In genomic region chrX:2409796-2410195, GRCh38 we compare ENCODE assay signal across 28 cellular contexts.
"Had no signal": no experiment of that assay in that cellular context is flagged by ENCODE, and none has a peak within 500 bp of the region (broad histone marks: within the 10 kb centered on the region; RNA-seq: fewer than 3 reads in every experiment).

No MANE protein-coding gene starts in this region.

- DNase-seq: activated CD4-positive, alpha-beta memory T cell treated with anti-CD3 and anti-CD28 coated beads, Interleukin-2, amount 10 ng/mL, durations not matched to agents 7 days and 5 days; activated CD4-positive, alpha-beta T cell treated with anti-CD3 and anti-CD28 coated beads for 36 hours; activated CD4-positive, alpha-beta T cell treated with anti-CD3 and anti-CD28 coated beads, Interleukin-2, amount 50 U/mL, for 1 hour; activated gamma-delta T cell; activated naive CD4-positive, alpha-beta T cell treated with anti-CD3 and anti-CD28 coated beads for 36 hours; activated T-cell treated with anti-CD3 and anti-CD28 coated beads for 4 hours; activated T-cell treated with anti-CD3 and anti-CD28 coated beads, Interleukin-2, amount 50 U/mL, for 48 hours; amygdala; brain microvascular endothelial cell; MG63; MV-4-11; NCI-H1092 treated with DMSO at 0.1 percent for 48 hours; NCI-H1417 treated with DMSO at 0.1 percent for 48 hours; NCI-H1694; NCI-H2029; NCI-H2107; NCI-H345; NCI-H510A treated with DMSO at 0.1 percent for 48 hours; Right ventricle myocardium superior; SJCRH30; SK-N-SH; T-helper 1 cell had no signal

- H3K4me1 ChIP-seq: Peyer's patch, SJCRH30 had no signal

- H3K4me2 ChIP-seq: SK-N-SH had no signal

- H3K9me3 Mint-ChIP-seq: activated T-helper 17 cell treated with anti-CD3 and anti-CD28 coated beads, Interleukin-2, amount 50 U/mL, for 72 hours had no signal

- H3K27me3 ChIP-seq: brain microvascular endothelial cell, cardiac muscle cell, MG63, Peyer's patch, SJCRH30 had no signal

- H3K27ac Mint-ChIP-seq: activated CD4-positive, alpha-beta memory T cell treated with anti-CD3 and anti-CD28 coated beads, Interleukin-2, amount 10 ng/mL, durations not matched to agents 7 days and 5 days; activated CD4-positive, alpha-beta T cell treated with anti-CD3 and anti-CD28 coated beads for 36 hours; activated naive CD4-positive, alpha-beta T cell treated with anti-CD3 and anti-CD28 coated beads for 36 hours; activated naive CD8-positive, alpha-beta T cell; activated T-helper 17 cell treated with anti-CD3 and anti-CD28 coated beads, Interleukin-2, amount 50 U/mL, for 72 hours had no signal

- H3K9me3 ChIP-seq: SK-N-SH had no signal

- H3K9ac ChIP-seq: SK-N-SH had no signal

- H3K4me1 Mint-ChIP-seq: activated CD4-positive, alpha-beta memory T cell treated with anti-CD3 and anti-CD28 coated beads, Interleukin-2, amount 10 ng/mL, durations not matched to agents 7 days and 5 days; activated CD4-positive, alpha-beta T cell treated with anti-CD3 and anti-CD28 coated beads for 36 hours; activated T-helper 17 cell treated with anti-CD3 and anti-CD28 coated beads, Interleukin-2, amount 50 U/mL, for 72 hours had no signal

- H3K27ac ChIP-seq: brain microvascular endothelial cell, cardiac muscle cell, RWPE1, SJCRH30, VCaP had no signal

- H3K4me3 Mint-ChIP-seq: activated CD4-positive, alpha-beta memory T cell treated with anti-CD3 and anti-CD28 coated beads, Interleukin-2, amount 10 ng/mL, durations not matched to agents 7 days and 5 days; activated CD4-positive, alpha-beta T cell treated with anti-CD3 and anti-CD28 coated beads for 36 hours; activated naive CD4-positive, alpha-beta T cell treated with anti-CD3 and anti-CD28 coated beads for 36 hours; activated naive CD8-positive, alpha-beta T cell; activated T-helper 17 cell treated with anti-CD3 and anti-CD28 coated beads, Interleukin-2, amount 50 U/mL, for 72 hours had no signal

- H3K4me3 ChIP-seq: cardiac muscle cell, MG63, Peyer's patch, SJCRH30 had no signal

- ATAC-seq: activated CD4-positive, alpha-beta T cell treated with anti-CD3 and anti-CD28 coated beads for 36 hours; activated T-helper 17 cell treated with anti-CD3 and anti-CD28 coated beads, Interleukin-2, amount 50 U/mL, for 72 hours had no signal

- H3K9me2 ChIP-seq: SK-N-SH had no signal

- H3K27me3 Mint-ChIP-seq: activated CD4-positive, alpha-beta memory T cell treated with anti-CD3 and anti-CD28 coated beads, Interleukin-2, amount 10 ng/mL, durations not matched to agents 7 days and 5 days; activated CD4-positive, alpha-beta T cell treated with anti-CD3 and anti-CD28 coated beads for 36 hours; activated naive CD8-positive, alpha-beta T cell; activated T-helper 17 cell treated with anti-CD3 and anti-CD28 coated beads, Interleukin-2, amount 50 U/mL, for 72 hours had no signal
